9 cellular contexts compared by ENCODE assay signal in the genomic region with DNA sequence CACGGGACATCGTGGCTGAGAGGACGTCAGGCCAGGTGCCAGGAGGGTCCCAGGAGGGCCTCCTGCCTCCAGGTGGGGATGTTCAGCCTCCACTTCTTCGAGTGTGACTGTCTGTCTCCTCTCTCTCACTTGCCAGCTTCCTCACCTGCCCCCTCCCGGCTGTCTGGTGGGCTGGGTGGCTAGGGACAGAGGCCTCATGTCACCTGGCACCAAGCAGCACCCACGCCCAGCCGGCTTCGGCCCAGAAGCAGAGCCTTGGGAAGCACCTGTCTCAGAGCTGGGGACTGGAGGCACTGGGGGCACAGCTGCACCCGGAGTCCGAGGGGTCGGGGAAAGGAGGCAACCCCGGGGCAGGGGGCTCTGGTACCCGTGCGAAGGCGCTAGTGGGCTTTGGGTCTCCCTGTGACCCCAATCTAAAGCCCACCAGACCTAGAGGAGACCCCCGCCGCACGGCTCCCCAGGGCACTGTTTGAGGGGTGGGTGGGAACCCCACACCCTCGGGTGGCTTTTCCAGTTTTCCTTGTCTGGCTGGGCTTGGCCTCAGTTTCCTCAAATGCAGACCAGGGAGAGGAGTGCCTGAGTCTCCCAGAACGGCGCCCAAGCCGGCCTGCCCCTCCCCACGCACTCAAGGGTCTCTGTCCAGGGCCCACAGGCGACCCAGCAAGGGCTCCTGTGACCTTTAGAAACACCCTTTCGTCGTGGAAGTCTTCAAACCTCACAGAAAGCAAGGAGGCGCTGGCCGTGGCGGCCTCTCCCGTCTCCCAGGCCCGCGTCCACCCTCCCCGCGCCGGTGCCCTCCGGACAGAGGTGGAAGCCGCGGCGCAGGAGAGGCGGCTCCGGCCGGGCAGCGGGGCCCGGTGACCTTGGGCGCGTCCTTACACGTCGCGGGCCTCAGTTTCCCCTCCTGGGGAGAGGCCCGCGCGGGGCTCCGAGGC. TPM values are rescaled to one million over a fixed set of nuclear protein-coding genes. Genes with fewer than 3 reads are reported as not detected.
DNase-seq lines count a peak whose midpoint lies in the region; ATAC-seq and TF ChIP-seq lines count a peak whose summit lies in the region.
"Had no signal": no experiment of that assay in that cellular context is flagged by ENCODE, and none has a peak within 500 bp of the region (broad histone marks: within the 10 kb centered on the region; RNA-seq: fewer than 3 reads in every experiment).

No MANE protein-coding gene starts in this region.

- H3K4me3 Mint-ChIP-seq in CD4-positive, alpha-beta memory T cell = peak overlapping the region; percentile 45 to 76 (median 54)

- H3K27ac ChIP-seq in CD4-positive, alpha-beta memory T cell (ENCODE audit: low read depth, low read length) = no peak overlapping the region
- H3K27ac ChIP-seq in HUES6 (ENCODE audit: low read depth, low read length) (no peak overlapping the region), SK-N-MC (no peak overlapping the region), layer of hippocampus (ENCODE audit: low read depth, low read length) (peak overlapping the region; percentile 95), lower lobe of right lung (no peak overlapping the region)

- CTCF ChIA-PET in CD4-positive, alpha-beta memory T cell (lab: Charles Lee; ENCODE audit: partially characterized antibody) = interaction anchor here (0.6 kb wide), 1 partner anchor 39 kb away, joined by 4 read pairs; no protein-coding TSS in a partner anchor

- intact Hi-C loops in CD4-positive, alpha-beta memory T cell (cut with micrococcal nuclease) = loop anchor here (1.0 to 2.0 kb wide), 3 partner anchors 16 to 145 kb away; partner anchors contain the start of gene BSG
- intact Hi-C loops in lower lobe of right lung (cut with DNase I) = no loop called here

- TF ChIP-seq CTCF in lower lobe of right lung (IDR thresholded peaks at IDR 0.05) = no peak

- peaks cover 18% of the 10 kb centered on the region for H3K4me1 ChIP-seq in CD4-positive, alpha-beta memory T cell (ENCODE audit: insufficient read depth, low read length)
- peaks cover 13% of the 10 kb centered on the region for H3K4me1 ChIP-seq in HUES6 (ENCODE audit: control insufficient read depth, insufficient read depth, low read length)
- peaks cover 21% of the 10 kb centered on the region for H3K4me1 ChIP-seq in lower lobe of right lung

- peaks cover 0 to 2% of the 10 kb centered on the region in 2 donors for H3K36me3 Mint-ChIP-seq in CD4-positive, alpha-beta memory T cell

- no peaks in the 10 kb centered on the region for H3K9me3 Mint-ChIP-seq in CD4-positive, alpha-beta memory T cell

- no peak for DNase-seq in CD4-positive, alpha-beta memory T cell
- DNase-seq in SK-N-MC (ENCODE audit: low read depth, low spot score) (no peak), MG63 (no peak), lower lobe of right lung (no peak)
- no peak for DNase-seq in stimulated activated CD4-positive, alpha-beta T cell treated with anti-CD3 and anti-CD28 coated beads, Interleukin-12 subunit alpha, Interleukin-12 subunit beta, amount 100 ng/mL, for 4 hours

- H3K4me1 Mint-ChIP-seq in CD4-positive, alpha-beta memory T cell = peaks cover 1 to 11% (median 5%) of the 10 kb centered on the region in 4 donors

- no peak for ATAC-seq in HG02885 (IDR thresholded peaks at IDR 0.05; ENCODE audit: poor library complexity, unreplicated experiment)
- no peak for ATAC-seq in lower lobe of right lung

- H3K27me3 ChIP-seq in CD4-positive, alpha-beta memory T cell (ENCODE audit: insufficient read depth, low read length) = peaks cover 6% of the 10 kb centered on the region
- H3K27me3 ChIP-seq in HUES6 (ENCODE audit: control insufficient read depth, insufficient read depth, low read length) = peaks cover 57% of the 10 kb centered on the region
- peaks cover 10% of the 10 kb centered on the region for H3K27me3 ChIP-seq in layer of hippocampus (ENCODE audit: control insufficient read depth, insufficient read depth, low read length)
- peaks cover 5% of the 10 kb centered on the region for H3K27me3 ChIP-seq in MG63
- H3K27me3 ChIP-seq in lower lobe of right lung (ENCODE audit: low read depth) = peaks cover 68% of the 10 kb centered on the region

- no peaks in the 10 kb centered on the region for H3K36me3 ChIP-seq in CD4-positive, alpha-beta memory T cell (ENCODE audit: insufficient read depth, low read length)
- H3K36me3 ChIP-seq in HUES6 (ENCODE audit: control insufficient read depth, insufficient read depth, low read length) (no peaks in the 10 kb centered on the region), SK-N-MC (ENCODE audit: insufficient read depth, low read length) (no peaks in the 10 kb centered on the region), MG63 (no peaks in the 10 kb centered on the region), lower lobe of right lung (no peaks in the 10 kb centered on the region)

- no peak overlapping the region for H3K27ac Mint-ChIP-seq in CD4-positive, alpha-beta memory T cell

- peaks cover 6 to 10% of the 10 kb centered on the region in 2 donors for H3K27me3 Mint-ChIP-seq in CD4-positive, alpha-beta memory T cell

- no peaks in the 10 kb centered on the region for H3K9me3 ChIP-seq in CD4-positive, alpha-beta memory T cell (ENCODE audit: control insufficient read depth in 1 of 2, low read length in 2 of 2)
- H3K9me3 ChIP-seq in HUES6 (ENCODE audit: control insufficient read depth, insufficient read depth, low read depth, low read length) (no peaks in the 10 kb centered on the region), SK-N-MC (ENCODE audit: low read depth, low read length) (no peaks in the 10 kb centered on the region), MG63 (no peaks in the 10 kb centered on the region), lower lobe of right lung (no peaks in the 10 kb centered on the region)

- no peak overlapping the region for H3K4me3 ChIP-seq in CD4-positive, alpha-beta memory T cell (ENCODE audit: low read length in 2 of 2)
- peak overlapping the region; percentile 52 for H3K4me3 ChIP-seq in HUES6 (ENCODE audit: low read depth, low read length)
- peak overlapping the region; percentile 66 for H3K4me3 ChIP-seq in SK-N-MC
- no peak overlapping the region for H3K4me3 ChIP-seq in MG63
- no peak overlapping the region for H3K4me3 ChIP-seq in lower lobe of right lung

- H3K9ac ChIP-seq in HUES6 (ENCODE audit: low read length) (peak overlapping the region; percentile 35), SK-N-MC (ENCODE audit: insufficient read length) (no peak overlapping the region)

- POLR2A ChIA-PET in CD4-positive, alpha-beta memory T cell (lab: Charles Lee; ENCODE audit: partially characterized antibody) = no interaction called here

RNA-seq across cellular contexts. Expression of gene HCN2, which starts 0.7 kb away (rescaled TPM):
- total RNA-seq in CD4-positive, alpha-beta memory T cell = 1 to 10 TPM; 2.5 to 2.9 TPM
- polyA plus RNA-seq in CD4-positive, alpha-beta memory T cell = not detected
- 0.46 TPM in 1 of 2 replicates, not detected in the other for total RNA-seq in MG63 (2014; rRNA removed; shearing (Covaris generic); ENCODE audit: low replicate concordance)
- 0.24 TPM for total RNA-seq in lower lobe of right lung
- total RNA-seq: epithelial cell of proximal tubule had no signal

RNA-seq across cellular contexts. Expression of gene BSG, which starts 16.6 kb away (rescaled TPM):
- 100 to 1,000 TPM; 150 to 151 TPM for total RNA-seq in CD4-positive, alpha-beta memory T cell
- 100 to 1,000 TPM; 332 to 346 TPM for polyA plus RNA-seq in CD4-positive, alpha-beta memory T cell
- total RNA-seq in MG63 (2014; rRNA removed; shearing (Covaris generic); ENCODE audit: low replicate concordance) = 222 and 323 TPM in 2 replicates
- total RNA-seq in lower lobe of right lung = 366 TPM

RNA-seq across cellular contexts. Expression of gene POLRMT, which starts 44.3 kb away (rescaled TPM):
- total RNA-seq in CD4-positive, alpha-beta memory T cell = 100 to 1,000 TPM in 1 of 2 experiments, 10 to 100 TPM in 1; 98.9 to 103 TPM
- polyA plus RNA-seq in CD4-positive, alpha-beta memory T cell = 10 to 100 TPM; 31.6 to 58.4 TPM
- total RNA-seq in MG63 (2014; rRNA removed; shearing (Covaris generic); ENCODE audit: low replicate concordance) = 20.1 and 33.2 TPM in 2 replicates
- 42.5 TPM for total RNA-seq in lower lobe of right lung

RNA-seq across cellular contexts. Expression of gene GZMM, which starts 45.2 kb away (rescaled TPM):
- 10 to 100 TPM; 25.5 to 28.7 TPM for total RNA-seq in CD4-positive, alpha-beta memory T cell
- polyA plus RNA-seq in CD4-positive, alpha-beta memory T cell = 100 to 1,000 TPM in 1 of 2 donors, 10 to 100 TPM in 1; 82.1 to 122 TPM
- total RNA-seq in MG63 (2014; rRNA removed; shearing (Covaris generic); ENCODE audit: low replicate concordance) = not detected in 2 replicates
- 3.6 TPM for total RNA-seq in lower lobe of right lung
- total RNA-seq: epithelial cell of proximal tubule had no signal

RNA-seq across cellular contexts. Expression of gene FGF22, which starts 50.7 kb away (rescaled TPM):
- total RNA-seq in CD4-positive, alpha-beta memory T cell = 1 to 10 TPM; 1.8 to 1.9 TPM
- polyA plus RNA-seq in CD4-positive, alpha-beta memory T cell = not detected
- total RNA-seq in MG63 (2014; rRNA removed; shearing (Covaris generic); ENCODE audit: low replicate concordance) = not detected in 2 replicates
- 0.65 TPM for total RNA-seq in lower lobe of right lung
- total RNA-seq: epithelial cell of proximal tubule had no signal

Comparison
In these comparisons a context has a peak if more than half of its experiments do, and no peak if none do; other contexts are left out.
1. H3K4me3 ChIP-seq: peak in HUES6 (single experiment) and SK-N-MC (single experiment); none in CD4-positive, alpha-beta memory T cell (0 of 2), MG63 (single experiment) and lower lobe of right lung (single experiment).